Comparison of ENCODE assay signal across 16 cellular contexts in the genomic region with DNA sequence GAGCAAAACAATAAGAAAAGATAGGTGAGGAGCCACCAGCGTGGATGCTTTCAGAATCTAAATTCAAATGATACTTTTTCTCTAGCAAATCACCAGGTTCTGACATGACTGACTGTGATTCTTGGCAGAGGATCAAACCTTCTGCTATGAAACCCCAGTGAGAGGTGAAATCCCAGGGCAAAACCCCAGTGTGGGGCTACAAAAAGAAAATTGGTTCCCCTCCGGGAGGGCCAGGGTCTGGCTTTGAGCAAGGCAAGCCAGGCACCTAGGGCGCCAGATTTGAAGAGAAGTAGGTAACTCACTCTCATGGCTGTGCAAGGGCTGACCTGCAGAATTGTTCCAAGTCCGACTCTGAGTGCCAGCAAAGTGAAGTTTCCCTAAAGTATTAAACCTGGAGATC. TPM values are rescaled to one million over a fixed set of nuclear protein-coding genes. Genes with fewer than 3 reads are reported as not detected.
DNase-seq lines count a peak whose midpoint lies in the region; ATAC-seq and TF ChIP-seq lines count a peak whose summit lies in the region.
"Had no signal": no experiment of that assay in that cellular context is flagged by ENCODE, and none has a peak within 500 bp of the region (broad histone marks: within the 10 kb centered on the region; RNA-seq: fewer than 3 reads in every experiment).

No MANE protein-coding gene starts in this region.

- peaks cover 33 to 57% (median 43%) of the 10 kb centered on the region in 10 experiments for H3K4me1 ChIP-seq in BLaER1 treated with 17β-estradiol and CSF1 and Interleukin-3, amounts not matched to agents 10 nM and 100 nM
- H3K4me1 ChIP-seq in ascending aorta (peaks cover 6 to 14% of the 10 kb centered on the region in 2 donors), right lobe of liver (peaks cover 0 to 33% (median 14%) of the 10 kb centered on the region in 4 donors)

- peak overlapping the region in 7 of 11 experiments; percentile 4 to 79 (median 20); a peak in 5 of 22 replicates for H3K4me2 ChIP-seq in BLaER1 treated with 17β-estradiol and CSF1 and Interleukin-3, amounts not matched to agents 10 nM and 100 nM
- H3K4me2 ChIP-seq: SK-N-SH had no signal

- H3K27ac Mint-ChIP-seq in T-helper 2 cell treated with Interferon-gamma antibody and Interleukin-4, amounts not matched to agents 5 μg/mL and 100 μg/mL, for 36 hours, result no peak overlapping the region

- H3K27me3 ChIP-seq in BLaER1 treated with 17β-estradiol and CSF1 and Interleukin-3, amounts not matched to agents 10 nM and 100 nM, result no peaks in the 10 kb centered on the region
- H3K27me3 ChIP-seq in ascending aorta, result no peaks in the 10 kb centered on the region
- no peaks in the 10 kb centered on the region for H3K27me3 ChIP-seq in right lobe of liver

- WGBS in right lobe of liver (ENCODE audit: insufficient coverage, low coverage, low lambda C conversion rate, missing lambda C conversion rate), result 24% methylated on average over 2 of the region's 4 CpGs

- DNase-seq in ascending aorta (ENCODE audit: low spot score in 2 of 2), result no peak
- no peak for DNase-seq in right lobe of liver
- DNase-seq in activated CD4-positive, CD25-positive, alpha-beta regulatory T cell (lab: John Stamatoyannopoulos, UW), result no peak
- DNase-seq in T-helper 2 cell treated with Interferon-gamma antibody and Interleukin-4, amounts not matched to agents 5 μg/mL and 100 μg/mL, for 36 hours (ENCODE audit: low spot score), result no peak
- no peak for DNase-seq in activated CD4-positive, alpha-beta T cell treated with anti-CD3 and anti-CD28 coated beads, Interleukin-2, amount 50 U/mL, for 1 hour
- DNase-seq: activated CD8-positive, alpha-beta memory T cell treated with anti-CD3 and anti-CD28 coated beads for 24 hours; activated gamma-delta T cell treated with Interleukin-2 at 50 U/mL for 16 hours; DMS153; hippocampal formation; mesendoderm; NCI-H2107; SK-N-SH had no signal

- H3K4me1 Mint-ChIP-seq in T-helper 2 cell treated with Interferon-gamma antibody and Interleukin-4, amounts not matched to agents 5 μg/mL and 100 μg/mL, for 36 hours (ENCODE audit: low read depth), result peaks cover 12% of the 10 kb centered on the region
- H3K4me1 Mint-ChIP-seq: central memory CD8-positive, alpha-beta T cell had no signal

- no peak for TF ChIP-seq CTCF in ascending aorta (IDR thresholded peaks at IDR 0.05)
- TF ChIP-seq CTCF in right lobe of liver (IDR thresholded peaks at IDR 0.05), result no peak

- ATAC-seq in GM21723 (IDR thresholded peaks at IDR 0.05; ENCODE audit: unreplicated experiment) (peak; percentile 38), right lobe of liver (peak in 3 of 4 donors; percentile 21 to 33 (median 24)), GM19397 (IDR thresholded peaks at IDR 0.05; ENCODE audit: unreplicated experiment) (no peak)

- intact Hi-C loops in ascending aorta (cut with DNase I) (loop anchor here (2.0 kb wide), 1 partner anchor 20 kb away; a partner anchor contains a TSS), right lobe of liver (cut with DNase I) (no loop called here)

- H3K9ac ChIP-seq in BLaER1 treated with 17β-estradiol and CSF1 and Interleukin-3, amounts not matched to agents 10 nM and 100 nM, result no peak overlapping the region
- H3K9ac ChIP-seq: SK-N-SH had no signal

- no peaks in the 10 kb centered on the region for H3K36me3 ChIP-seq in BLaER1 treated with 17β-estradiol and CSF1 and Interleukin-3, amounts not matched to agents 10 nM and 100 nM
- H3K36me3 ChIP-seq in ascending aorta (no peaks in the 10 kb centered on the region), right lobe of liver (no peaks in the 10 kb centered on the region)

- no peaks in the 10 kb centered on the region for H4K20me1 ChIP-seq in BLaER1 treated with 17β-estradiol and CSF1 and Interleukin-3, amounts not matched to agents 10 nM and 100 nM

- peak overlapping the region in 2 of 11 experiments; percentile 44 to 65; a peak in 4 of 22 replicates for H3K27ac ChIP-seq in BLaER1 treated with 17β-estradiol and CSF1 and Interleukin-3, amounts not matched to agents 10 nM and 100 nM
- H3K27ac ChIP-seq in ascending aorta (peak overlapping the region; percentile 80 to 82), right lobe of liver (peak overlapping the region; percentile 31 to 49 (median 33))

- H3K9me3 ChIP-seq in BLaER1 treated with 17β-estradiol and CSF1 and Interleukin-3, amounts not matched to agents 10 nM and 100 nM (replicated peaks in 1 of 11), result no peaks in the 10 kb centered on the region
- no peaks in the 10 kb centered on the region for H3K9me3 ChIP-seq in ascending aorta
- no peaks in the 10 kb centered on the region for H3K9me3 ChIP-seq in right lobe of liver
- H3K9me3 ChIP-seq: SK-N-SH had no signal

- H3K4me3 Mint-ChIP-seq in T-helper 2 cell treated with Interferon-gamma antibody and Interleukin-4, amounts not matched to agents 5 μg/mL and 100 μg/mL, for 36 hours, result no peak overlapping the region
- H3K4me3 Mint-ChIP-seq: central memory CD8-positive, alpha-beta T cell had no signal

- H3K36me3 Mint-ChIP-seq in T-helper 2 cell treated with Interferon-gamma antibody and Interleukin-4, amounts not matched to agents 5 μg/mL and 100 μg/mL, for 36 hours (ENCODE audit: low read depth), result no peaks in the 10 kb centered on the region

- no peaks in the 10 kb centered on the region for H3K9me3 Mint-ChIP-seq in T-helper 2 cell treated with Interferon-gamma antibody and Interleukin-4, amounts not matched to agents 5 μg/mL and 100 μg/mL, for 36 hours
- H3K9me3 Mint-ChIP-seq: central memory CD8-positive, alpha-beta T cell had no signal

- H3K27me3 Mint-ChIP-seq in T-helper 2 cell treated with Interferon-gamma antibody and Interleukin-4, amounts not matched to agents 5 μg/mL and 100 μg/mL, for 36 hours (ENCODE audit: low read depth), result no peaks in the 10 kb centered on the region

- no peak for TF ChIP-seq POLR2A in right lobe of liver (IDR thresholded peaks at IDR 0.05)

- H3K4me3 ChIP-seq in BLaER1 treated with 17β-estradiol and CSF1 and Interleukin-3, amounts not matched to agents 10 nM and 100 nM, result no peak overlapping the region
- H3K4me3 ChIP-seq in ascending aorta (no peak overlapping the region), right lobe of liver (no peak overlapping the region)

RNA-seq across cellular contexts. Expression of a gene that starts 20.2 kb away (rescaled TPM):
- total RNA-seq in ascending aorta (68.9 TPM), right lobe of liver (10 to 100 TPM; 38.3 to 76.7 (median 62.7) TPM)
